In the genomic region with DNA sequence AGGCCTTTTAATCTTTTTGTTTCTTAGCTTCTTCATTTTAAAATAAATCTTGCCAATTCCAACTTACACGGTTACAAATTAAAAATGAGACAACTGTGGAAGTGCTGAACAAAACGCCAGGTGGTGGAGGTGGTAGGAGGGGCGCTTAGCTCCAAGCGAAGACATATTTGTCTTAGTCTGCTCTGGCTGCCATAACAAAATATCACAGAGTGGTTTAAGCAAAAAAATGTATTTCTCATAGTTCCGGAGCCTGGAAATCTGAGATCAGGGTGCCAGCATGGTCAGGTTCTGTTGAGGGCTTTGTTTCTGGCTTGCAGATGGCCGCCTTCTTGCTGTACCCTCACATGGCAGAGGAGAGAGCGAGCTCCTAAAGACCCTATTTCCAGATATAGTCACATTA, we compare ENCODE assay signal across 18 cellular contexts. TPM values are rescaled to one million over a fixed set of nuclear protein-coding genes. Genes with fewer than 3 reads are reported as not detected.
DNase-seq lines count a peak whose midpoint lies in the region; ATAC-seq and TF ChIP-seq lines count a peak whose summit lies in the region.
"Had no signal": no experiment of that assay in that cellular context is flagged by ENCODE, and none has a peak within 500 bp of the region (broad histone marks: within the 10 kb centered on the region; RNA-seq: fewer than 3 reads in every experiment).

No MANE protein-coding gene starts in this region.

- H3F3A ChIP-seq in smooth muscle cell (ENCODE audit: low read depth): peaks cover 24% of the 10 kb centered on the region

- H3K4me1 Mint-ChIP-seq in activated naive CD8-positive, alpha-beta T cell (ENCODE audit: low read depth): peaks cover 71% of the 10 kb centered on the region
- H3K4me1 Mint-ChIP-seq in activated naive CD8-positive, alpha-beta T cell treated with anti-CD3 and anti-CD28 coated beads for 36 hours: peaks cover 65% of the 10 kb centered on the region
- peaks cover 69 to 75% (median 72%) of the 10 kb centered on the region in 3 donors for H3K4me1 Mint-ChIP-seq in T-cell

- no peak overlapping the region for H3K4me3 Mint-ChIP-seq in activated naive CD8-positive, alpha-beta T cell
- no peak overlapping the region for H3K4me3 Mint-ChIP-seq in activated naive CD8-positive, alpha-beta T cell treated with anti-CD3 and anti-CD28 coated beads for 36 hours
- peak overlapping the region in 1 of 3 donors; percentile 77 for H3K4me3 Mint-ChIP-seq in T-cell

- no peaks in the 10 kb centered on the region for H3K27me3 ChIP-seq in hepatocyte
- no peaks in the 10 kb centered on the region for H3K27me3 ChIP-seq in smooth muscle cell (ENCODE audit: low read depth)
- H3K27me3 ChIP-seq: adrenal gland, heart right ventricle, right atrium auricular region, tibial artery had no signal

- H3K4me1 ChIP-seq in hepatocyte (ENCODE audit: insufficient read depth) (peaks cover 59% of the 10 kb centered on the region), smooth muscle cell (ENCODE audit: low read depth) (peaks cover 57% of the 10 kb centered on the region)

- H3K36me3 ChIP-seq in hepatocyte (replicated peaks; ENCODE audit: insufficient read depth, low read depth) (no peaks in the 10 kb centered on the region), smooth muscle cell (ENCODE audit: low read depth) (no peaks in the 10 kb centered on the region)
- H3K36me3 ChIP-seq: adrenal gland, heart right ventricle, right atrium auricular region, tibial artery had no signal

- H4K20me1 ChIP-seq in hepatocyte (ENCODE audit: insufficient read depth, poor library complexity, severe bottlenecking): no peaks in the 10 kb centered on the region
- H4K20me1 ChIP-seq in smooth muscle cell (ENCODE audit: low read depth): no peaks in the 10 kb centered on the region

- TF ChIP-seq CTCF in hepatocyte (IDR thresholded peaks at IDR 0.05; ENCODE audit: poor library complexity) (no peak), smooth muscle cell (IDR thresholded peaks at IDR 0.05; ENCODE audit: borderline replicate concordance, insufficient read depth, poor library complexity, severe bottlenecking) (no peak)

- no peak overlapping the region for H3K27ac ChIP-seq in hepatocyte
- peak overlapping the region; percentile 93 for H3K27ac ChIP-seq in smooth muscle cell (ENCODE audit: low read depth)
- H3K27ac ChIP-seq: adrenal gland, tibial artery had no signal

- H3K4me3 ChIP-seq in hepatocyte (no peak overlapping the region), smooth muscle cell (no peak overlapping the region)
- H3K4me3 ChIP-seq: adrenal gland, right atrium auricular region had no signal

- no peaks in the 10 kb centered on the region for H3K9me3 Mint-ChIP-seq in activated naive CD8-positive, alpha-beta T cell (ENCODE audit: low read depth)
- peaks cover 3% of the 10 kb centered on the region for H3K9me3 Mint-ChIP-seq in activated naive CD8-positive, alpha-beta T cell treated with anti-CD3 and anti-CD28 coated beads for 36 hours
- no peaks in the 10 kb centered on the region for H3K9me3 Mint-ChIP-seq in T-cell

- 92% methylated on average over 7 of the region's 7 CpGs for WGBS in hepatocyte (ENCODE audit: low lambda C conversion rate, missing lambda C conversion rate)
- 88% methylated on average over 7 of the region's 7 CpGs for WGBS in smooth muscle cell (ENCODE audit: low lambda C conversion rate)

- H3K79me2 ChIP-seq in hepatocyte (peaks cover 4% of the 10 kb centered on the region), smooth muscle cell (ENCODE audit: low read depth) (no peaks in the 10 kb centered on the region)

- H2AFZ ChIP-seq in hepatocyte (no peak overlapping the region), smooth muscle cell (ENCODE audit: low read depth) (no peak overlapping the region)

- CTCF ChIA-PET in T-cell (lab: Charles Lee): interaction anchor here (0.6 to 1.7 kb wide), 5 partner anchors 13 to 602 kb away, joined by 3 to 9 read pairs (median 5); no protein-coding TSS in a partner anchor

- H3K9me3 ChIP-seq in hepatocyte (ENCODE audit: low read depth): no peaks in the 10 kb centered on the region
- no peaks in the 10 kb centered on the region for H3K9me3 ChIP-seq in smooth muscle cell (replicated peaks; ENCODE audit: low read depth)
- H3K9me3 ChIP-seq: adrenal gland, heart right ventricle, right atrium auricular region, tibial artery had no signal

- peak overlapping the region; percentile 12 for H3K27ac Mint-ChIP-seq in activated naive CD8-positive, alpha-beta T cell
- H3K27ac Mint-ChIP-seq in activated naive CD8-positive, alpha-beta T cell treated with anti-CD3 and anti-CD28 coated beads for 36 hours: no peak overlapping the region
- peak overlapping the region; percentile 20 to 85 for H3K27ac Mint-ChIP-seq in T-cell

- ATAC-seq in T-cell (replicated peaks in 1 of 4): no peak
- ATAC-seq: heart right ventricle had no signal

- H3K27me3 Mint-ChIP-seq in activated naive CD8-positive, alpha-beta T cell: no peaks in the 10 kb centered on the region
- H3K27me3 Mint-ChIP-seq in activated naive CD8-positive, alpha-beta T cell treated with anti-CD3 and anti-CD28 coated beads for 36 hours: peaks cover 13% of the 10 kb centered on the region
- H3K27me3 Mint-ChIP-seq in T-cell: peaks cover 0 to 2% of the 10 kb centered on the region in 2 donors

- POLR2A ChIA-PET in T-cell (lab: Charles Lee): interaction anchor here (1.0 to 5.7 kb wide), 2 partner anchors 11 to 12 kb away, joined by 5 to 147 read pairs; partner anchors contain the start of gene IER5 (in 1 of the 2)

- peak overlapping the region; percentile 100 for H3K4me2 ChIP-seq in hepatocyte
- H3K4me2 ChIP-seq in smooth muscle cell: peak overlapping the region; percentile 99

- no peak for DNase-seq in activated naive CD8-positive, alpha-beta T cell treated with anti-CD3 and anti-CD28 coated beads for 36 hours
- DNase-seq in T-cell (no peak), hepatocyte (ENCODE audit: low spot score) (no peak), smooth muscle cell (lab: John Stamatoyannopoulos, UW; ENCODE audit: unreplicated experiment) (no peak), NAMALWA (ENCODE audit: low spot score) (no peak), ureter (ENCODE audit: low spot score) (no peak)
- no peak for DNase-seq in activated naive CD4-positive, alpha-beta T cell (lab: John Stamatoyannopoulos, UW)
- DNase-seq: activated T-cell treated with anti-CD3 and anti-CD28 coated beads for 4 hours; adrenal gland; erythroblast; heart right ventricle; Karpas-422; NCI-H187 treated with DMSO at 0.1 percent for 48 hours; NCI-H526; stimulated activated CD4-positive, alpha-beta T cell treated with anti-CD3 and anti-CD28 coated beads, Interleukin-4, amount 100 ng/mL, for 1 hour had no signal

- no peak overlapping the region for H3K9ac ChIP-seq in smooth muscle cell (ENCODE audit: low read depth)

- no peaks in the 10 kb centered on the region for H3K9me2 ChIP-seq in hepatocyte (replicated peaks; ENCODE audit: insufficient read depth)

- H3K36me3 Mint-ChIP-seq in activated naive CD8-positive, alpha-beta T cell: no peaks in the 10 kb centered on the region
- H3K36me3 Mint-ChIP-seq in activated naive CD8-positive, alpha-beta T cell treated with anti-CD3 and anti-CD28 coated beads for 36 hours: no peaks in the 10 kb centered on the region
- no peaks in the 10 kb centered on the region for H3K36me3 Mint-ChIP-seq in T-cell

RNA-seq across cellular contexts. Expression of gene IER5, which starts 14.9 kb away (rescaled TPM):
- total RNA-seq in activated naive CD8-positive, alpha-beta T cell treated with anti-CD3 and anti-CD28 coated beads for 36 hours: 10 to 100 TPM; 29.7 to 30.3 TPM
- total RNA-seq in T-cell (10 to 100 TPM; 26.6 to 85.5 (median 32.2) TPM), hepatocyte (13.0 and 16.6 TPM in 2 replicates), smooth muscle cell (32.6 and 35.1 TPM in 2 replicates), ureter (12.6 TPM)
- polyA plus RNA-seq in hepatocyte (18.2 and 23.1 TPM in 2 replicates), smooth muscle cell (39.9 and 56.2 TPM in 2 replicates)
